Comparison of ENCODE assay signal across 20 cellular contexts in genomic region chr3:109597438-109597837, GRCh38.
DNase-seq lines count a peak whose midpoint lies in the region; ATAC-seq, FAIRE-seq and TF ChIP-seq lines count a peak whose summit lies in the region.
"Had no signal": no experiment of that assay in that cellular context is flagged by ENCODE, and none has a peak within 500 bp of the region (broad histone marks: within the 10 kb centered on the region; RNA-seq: fewer than 3 reads in every experiment).

No MANE protein-coding gene starts in this region.

- no peak for TF ChIP-seq CTCF in coronary artery (IDR thresholded peaks at IDR 0.05)

- no peak for ATAC-seq in HG02678 (IDR thresholded peaks at IDR 0.05; ENCODE audit: unreplicated experiment)
- no peak for ATAC-seq in left ventricle myocardium superior
- ATAC-seq: A549 had no signal

- no peak overlapping the region for H3K4me3 ChIP-seq in coronary artery
- H3K4me3 ChIP-seq: A549, GM23248, HAP-1 had no signal

- no peak overlapping the region for H3K27ac ChIP-seq in coronary artery
- H3K27ac ChIP-seq: 22Rv1, A549, C4-2B, GM23248, HL-60 had no signal

- intact Hi-C loops in left ventricle myocardium superior (cut with micrococcal nuclease): no loop called here

- DNase-seq in NCI-H1105 (lab: John Stamatoyannopoulos, UW) (peak; percentile 1), NCI-H1105 treated with DMSO at 0.1 percent for 48 hours (lab: John Stamatoyannopoulos, UW) (no peak), SK-N-DZ (ENCODE audit: low spot score) (peak; percentile 85), coronary artery (ENCODE audit: low spot score) (no peak), left ventricle myocardium superior (no peak)
- DNase-seq: AML-193; Caco-2; CD4-positive, alpha-beta T cell; GDM1; GM23248 had no signal

- FAIRE-seq in islet of Langerhans (lab: Jason Lieb, UNC): peak; percentile 80
- FAIRE-seq: A549, D721Med, GM12892, GM18507 had no signal

Comparison
In these comparisons a context has a peak if more than half of its experiments do, and no peak if none do; other contexts are left out.
1. DNase-seq: peak in NCI-H1105 (single experiment) and SK-N-DZ (single experiment); none in NCI-H1105 treated with DMSO at 0.1 percent for 48 hours (single experiment), coronary artery (single experiment) and left ventricle myocardium superior (single experiment).